Comparison of ENCODE assay signal across 18 cellular contexts in genomic region chr7:34719651-34720050, GRCh38.
DNase-seq lines count a peak whose midpoint lies in the region; ATAC-seq and TF ChIP-seq lines count a peak whose summit lies in the region.
"Had no signal": no experiment of that assay in that cellular context is flagged by ENCODE, and none has a peak within 500 bp of the region (broad histone marks: within the 10 kb centered on the region; RNA-seq: fewer than 3 reads in every experiment).

No MANE protein-coding gene starts in this region.

- peak overlapping the region; percentile 76 for H3K4me2 ChIP-seq in Loucy (ENCODE audit: low read depth, low read length, poor library complexity, severe bottlenecking)
- peak overlapping the region; percentile 38 for H3K4me2 ChIP-seq in neural cell (ENCODE audit: low read length)
- no peak overlapping the region for H3K4me2 ChIP-seq in hepatocyte

- no peaks in the 10 kb centered on the region for H3K9me2 ChIP-seq in Loucy (replicated peaks; ENCODE audit: low read depth, low read length)
- H3K9me2 ChIP-seq in neural cell (ENCODE audit: insufficient read depth, low read length) = no peaks in the 10 kb centered on the region
- H3K9me2 ChIP-seq in hepatocyte (replicated peaks; ENCODE audit: insufficient read depth) = no peaks in the 10 kb centered on the region

- H4K20me1 ChIP-seq in Loucy (ENCODE audit: insufficient read depth, low read length, poor library complexity, severe bottlenecking) (no peaks in the 10 kb centered on the region), neural cell (ENCODE audit: insufficient read depth) (no peaks in the 10 kb centered on the region), hepatocyte (ENCODE audit: insufficient read depth, poor library complexity, severe bottlenecking) (no peaks in the 10 kb centered on the region)
- H4K20me1 ChIP-seq: BLaER1 had no signal

- H3K4me3 Mint-ChIP-seq in brain = peak overlapping the region in 1 of 5 experiments; percentile 23
- H3K4me3 Mint-ChIP-seq: CD14-positive monocyte; CD4-positive, alpha-beta T cell had no signal

- in situ Hi-C loops in G401 (cut with HindIII; ENCODE audit: low sequenced_read_pairs) = no loop called here

- H3K27me3 ChIP-seq in Loucy (ENCODE audit: insufficient read depth, low read length, poor library complexity, severe bottlenecking) (no peaks in the 10 kb centered on the region), neural cell (ENCODE audit: insufficient read depth, low read depth, low read length) (no peaks in the 10 kb centered on the region), hepatocyte (no peaks in the 10 kb centered on the region)
- H3K27me3 ChIP-seq: BLaER1 had no signal

- H3K27me3 Mint-ChIP-seq in brain = peaks cover 6% of the 10 kb centered on the region
- H3K27me3 Mint-ChIP-seq: CD4-positive, alpha-beta T cell; CD8-positive, alpha-beta memory T cell had no signal

- H3F3A ChIP-seq in Loucy (ENCODE audit: low read depth) (no peaks in the 10 kb centered on the region), neural cell (ENCODE audit: insufficient read depth, low read length, poor library complexity, severe bottlenecking) (no peaks in the 10 kb centered on the region)

- no peak overlapping the region for H2AFZ ChIP-seq in Loucy (ENCODE audit: low read length)
- no peak overlapping the region for H2AFZ ChIP-seq in neural cell (ENCODE audit: low read depth, low read length)
- H2AFZ ChIP-seq in hepatocyte = no peak overlapping the region
- H2AFZ ChIP-seq: GM23248 had no signal

- H3K79me2 ChIP-seq in Loucy (ENCODE audit: insufficient read depth, low read length) = no peaks in the 10 kb centered on the region
- H3K79me2 ChIP-seq in neural cell (replicated peaks; ENCODE audit: insufficient read depth, low read length) = no peaks in the 10 kb centered on the region
- no peaks in the 10 kb centered on the region for H3K79me2 ChIP-seq in hepatocyte

- WGBS in hepatocyte (ENCODE audit: low lambda C conversion rate, missing lambda C conversion rate) = 92% methylated on average over 4 of the region's 4 CpGs

- H3K9ac ChIP-seq in Loucy (ENCODE audit: low read depth, low read length, poor library complexity, severe bottlenecking) (peak overlapping the region; percentile 17), neural cell (ENCODE audit: low read length) (peak overlapping the region; percentile 21)
- H3K9ac ChIP-seq: BLaER1, GM23248 had no signal

- peak; percentile 64 for DNase-seq in G401 (ENCODE audit: low spot score)
- no peak for DNase-seq in activated naive CD4-positive, alpha-beta T cell treated with anti-CD3 and anti-CD28 coated beads, Interleukin-2, amount 50 U/mL, for 72 hours (ENCODE audit: low spot score in 2 of 2)
- no peak for DNase-seq in stimulated activated CD4-positive, alpha-beta T cell treated with anti-CD3 and anti-CD28 coated beads, Interleukin-2, amount 100 ng/mL, for 24 hours
- DNase-seq in hepatocyte (ENCODE audit: low spot score) = no peak
- DNase-seq: CD4-positive, alpha-beta T cell; CD8-positive, alpha-beta memory T cell; DMS 273 treated with DMSO at 0.1 percent for 48 hours; DMS79; EL; GF-D8; GM23248; H7; HCEC 1CT had no signal

- peak overlapping the region; percentile 69 for H3K27ac ChIP-seq in neural cell (ENCODE audit: low read length)
- no peak overlapping the region for H3K27ac ChIP-seq in hepatocyte
- H3K27ac ChIP-seq: BLaER1, GM23248 had no signal

- H3K36me3 ChIP-seq in Loucy (ENCODE audit: insufficient read depth, low read length) = no peaks in the 10 kb centered on the region
- H3K36me3 ChIP-seq in neural cell (ENCODE audit: insufficient read depth, low read length) = no peaks in the 10 kb centered on the region
- H3K36me3 ChIP-seq in hepatocyte (replicated peaks; ENCODE audit: insufficient read depth, low read depth) = no peaks in the 10 kb centered on the region
- H3K36me3 ChIP-seq: BLaER1 had no signal

- H3K9me3 ChIP-seq in Loucy (ENCODE audit: insufficient read depth, low read depth, low read length) (no peaks in the 10 kb centered on the region), neural cell (ENCODE audit: low read length) (no peaks in the 10 kb centered on the region), hepatocyte (ENCODE audit: low read depth) (no peaks in the 10 kb centered on the region)
- H3K9me3 ChIP-seq: BLaER1 had no signal

- H3K27ac Mint-ChIP-seq in brain = peak overlapping the region in 3 of 5 experiments; percentile 15 to 73 (median 39)
- no peak overlapping the region for H3K27ac Mint-ChIP-seq in activated naive CD4-positive, alpha-beta T cell treated with anti-CD3 and anti-CD28 coated beads, Interleukin-2, amount 50 U/mL, for 72 hours
- H3K27ac Mint-ChIP-seq: CD4-positive, alpha-beta T cell; CD8-positive, alpha-beta memory T cell had no signal

- no peak for TF ChIP-seq RAD21 in neural cell (conservative IDR thresholded peaks at IDR 0.05)

- no peak for TF ChIP-seq CTCF in Loucy (conservative IDR thresholded peaks at IDR 0.05; ENCODE audit: low read length)
- no peak for TF ChIP-seq CTCF in brain (conservative IDR thresholded peaks at IDR 0.05)
- TF ChIP-seq CTCF in neural cell (IDR thresholded peaks at IDR 0.05; ENCODE audit: poor library complexity, severe bottlenecking) = no peak
- TF ChIP-seq CTCF in hepatocyte (IDR thresholded peaks at IDR 0.05; ENCODE audit: poor library complexity) = no peak

- peaks cover 0 to 15% (median 0%) of the 10 kb centered on the region in 5 experiments for H3K9me3 Mint-ChIP-seq in brain
- H3K9me3 Mint-ChIP-seq in activated naive CD4-positive, alpha-beta T cell treated with anti-CD3 and anti-CD28 coated beads, Interleukin-2, amount 50 U/mL, for 72 hours = no peaks in the 10 kb centered on the region
- H3K9me3 Mint-ChIP-seq: CD4-positive, alpha-beta T cell; CD8-positive, alpha-beta memory T cell had no signal

- H3K4me1 ChIP-seq in Loucy (ENCODE audit: insufficient read depth, low read length, poor library complexity, severe bottlenecking) (peaks cover 24% of the 10 kb centered on the region), hepatocyte (ENCODE audit: insufficient read depth) (no peaks in the 10 kb centered on the region)

- no peak for ATAC-seq in activated naive CD4-positive, alpha-beta T cell treated with anti-CD3 and anti-CD28 coated beads, Interleukin-2, amount 50 U/mL, for 72 hours

- no peaks in the 10 kb centered on the region for H3K36me3 Mint-ChIP-seq in brain
- no peaks in the 10 kb centered on the region for H3K36me3 Mint-ChIP-seq in activated naive CD4-positive, alpha-beta T cell treated with anti-CD3 and anti-CD28 coated beads, Interleukin-2, amount 50 U/mL, for 72 hours
- H3K36me3 Mint-ChIP-seq: CD14-positive monocyte; CD8-positive, alpha-beta memory T cell had no signal

- peak; percentile 91 for TF ChIP-seq EP300 in neural cell (conservative IDR thresholded peaks at IDR 0.05; ENCODE audit: poor library complexity, severe bottlenecking)

- peaks cover 23% of the 10 kb centered on the region for H3K4me1 Mint-ChIP-seq in brain
- H3K4me1 Mint-ChIP-seq: CD14-positive monocyte had no signal

- H3K4me3 ChIP-seq in Loucy (ENCODE audit: low read length, poor library complexity, severe bottlenecking) (no peak overlapping the region), neural cell (ENCODE audit: low read length) (peak overlapping the region; percentile 37), hepatocyte (no peak overlapping the region)
- H3K4me3 ChIP-seq: BLaER1, GM23248 had no signal

TF ChIP-seq in neural cell, 6 proteins besides CTCF, POLR2A, EP300 and RAD21:
- TF ChIP-seq EZH2 (IDR thresholded peaks at IDR 0.05; ENCODE audit: borderline replicate concordance, insufficient read depth, low read length, poor library complexity, severe bottlenecking) = no peak
- no peak for TF ChIP-seq SMC3 (conservative IDR thresholded peaks at IDR 0.05; ENCODE audit: poor library complexity)
- TF ChIP-seq POLR2AphosphoS5 (IDR thresholded peaks at IDR 0.05) = peak; percentile 57
- TF ChIP-seq TAF1 (IDR thresholded peaks at IDR 0.05; ENCODE audit: low read depth) = no peak
- TF ChIP-seq REST (IDR thresholded peaks at IDR 0.05; ENCODE audit: borderline replicate concordance) = peak; percentile 98
- no peak for TF ChIP-seq MXI1 (conservative IDR thresholded peaks at IDR 0.05; ENCODE audit: poor library complexity, severe bottlenecking)

Comparison
In these comparisons a context has a peak if more than half of its experiments do, and no peak if none do; other contexts are left out.
1. H3K27ac Mint-ChIP-seq: peak in brain (3 of 5); none in activated naive CD4-positive, alpha-beta T cell treated with anti-CD3 and anti-CD28 coated beads, Interleukin-2, amount 50 U/mL, for 72 hours (0 of 2).